ENCODE assay signal across 20 cellular contexts in the genomic region with DNA sequence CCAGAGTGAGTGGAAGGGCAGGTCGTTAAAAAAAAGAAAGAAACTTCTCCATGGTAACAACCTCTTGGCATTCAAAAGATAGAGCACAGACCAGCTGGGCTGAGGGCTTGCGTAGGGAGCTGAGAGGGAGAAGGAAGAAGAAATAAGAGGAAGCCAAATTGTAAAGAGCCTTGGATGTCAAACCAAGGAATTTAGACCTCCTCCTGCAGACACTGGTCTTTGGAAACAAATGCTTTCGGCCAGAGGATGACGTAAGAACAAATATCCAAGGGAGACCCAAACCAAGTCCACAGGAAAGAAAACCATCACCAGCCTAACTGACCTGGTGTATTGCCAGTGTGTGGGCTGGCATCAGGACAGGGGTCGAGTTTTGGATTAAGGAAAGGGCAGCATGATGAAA.
DNase-seq lines count a peak whose midpoint lies in the region; ATAC-seq and TF ChIP-seq lines count a peak whose summit lies in the region.
"Had no signal": no experiment of that assay in that cellular context is flagged by ENCODE, and none has a peak within 500 bp of the region (broad histone marks: within the 10 kb centered on the region; RNA-seq: fewer than 3 reads in every experiment).

No MANE protein-coding gene starts in this region.

- no peaks in the 10 kb centered on the region for H3K9me3 ChIP-seq in endodermal cell (ENCODE audit: control insufficient read depth, low read length)
- H3K9me3 ChIP-seq: suprapubic skin had no signal

- H3K4me1 Mint-ChIP-seq in endodermal cell = peaks cover 13% of the 10 kb centered on the region
- H3K4me1 Mint-ChIP-seq in mesothelial cell of epicardium = peaks cover 49% of the 10 kb centered on the region
- no peaks in the 10 kb centered on the region for H3K4me1 Mint-ChIP-seq in natural killer cell
- H3K4me1 Mint-ChIP-seq: activated B cell treated with CpG ODN at 0.5 μM for 24 hours had no signal

- H3K27ac ChIP-seq in HL-60 (replicated peaks) (peak overlapping the region; percentile 52), endodermal cell (ENCODE audit: low read depth, low read length) (peak overlapping the region; percentile 55)
- H3K27ac ChIP-seq: suprapubic skin had no signal

- H3K36me3 Mint-ChIP-seq in endodermal cell (ENCODE audit: low read depth) (no peaks in the 10 kb centered on the region), mesothelial cell of epicardium (no peaks in the 10 kb centered on the region), natural killer cell (no peaks in the 10 kb centered on the region)

- no peak overlapping the region for H3K9ac ChIP-seq in endodermal cell (ENCODE audit: extremely low read depth, low read length, poor library complexity, severe bottlenecking)

- TF ChIP-seq CTCF in HL-60 (IDR thresholded peaks at IDR 0.05; ENCODE audit: insufficient read depth, low read length) (no peak), endodermal cell (conservative IDR thresholded peaks at IDR 0.05) (no peak), mesothelial cell of epicardium (IDR thresholded peaks at IDR 0.05; ENCODE audit: unreplicated experiment) (no peak), natural killer cell (IDR thresholded peaks at IDR 0.05) (no peak)

- DNase-seq in HL-60 (ENCODE audit: low read depth in 1 of 2, low spot score in 1 of 2) (peak in 1 of 2 experiments; percentile 67), NCI-H69 (lab: John Stamatoyannopoulos, UW) (peak; percentile 6), endodermal cell (no peak), mesothelial cell of epicardium (ENCODE audit: low spot score in 2 of 2, unreplicated experiment in 2 of 2) (no peak), natural killer cell (no peak), NCI-H524 (lab: John Stamatoyannopoulos, UW) (no peak), NCI-H2227 (lab: John Stamatoyannopoulos, UW; ENCODE audit: unreplicated experiment) (no peak), NCI-H2029 treated with DMSO at 0.1 percent for 48 hours (lab: John Stamatoyannopoulos, UW) (no peak)
- DNase-seq: activated B cell treated with CpG ODN at 0.5 μM for 24 hours; activated effector memory CD4-positive, alpha-beta T cell treated with anti-CD3 and anti-CD28 coated beads, Interleukin-2, amount 50 U/mL, for 16 hours; Calu3; foreskin fibroblast; KG1; mammary epithelial cell; NCI-H1694; nephron progenitor cell; SHP77; stimulated activated CD4-positive, alpha-beta T cell treated with anti-CD3 and anti-CD28 coated beads, Interleukin-2, amount 100 ng/mL, for 48 hours had no signal

- H3K27ac Mint-ChIP-seq in endodermal cell (no peak overlapping the region), mesothelial cell of epicardium (peak overlapping the region; percentile 51), natural killer cell (no peak overlapping the region)
- H3K27ac Mint-ChIP-seq: activated B cell treated with CpG ODN at 0.5 μM for 24 hours; T-helper 1 cell treated with Interleukin-12 subunit alpha and Interleukin-12 subunit beta and Interleukin-4 antibody, amounts not matched to agents 30 μg/mL and 1 μg/mL, for 36 hours had no signal

- H3K4me1 ChIP-seq in endodermal cell (ENCODE audit: control insufficient read depth, insufficient read depth, low read length) = no peaks in the 10 kb centered on the region

- H3K9me3 Mint-ChIP-seq in endodermal cell (no peaks in the 10 kb centered on the region), mesothelial cell of epicardium (peaks cover 6% of the 10 kb centered on the region), natural killer cell (no peaks in the 10 kb centered on the region)
- H3K9me3 Mint-ChIP-seq: nephron progenitor cell; T-helper 1 cell treated with Interleukin-12 subunit alpha and Interleukin-12 subunit beta and Interleukin-4 antibody, amounts not matched to agents 30 μg/mL and 1 μg/mL, for 36 hours had no signal

- no peak overlapping the region for H3K4me3 ChIP-seq in HL-60 (replicated peaks; ENCODE audit: insufficient read depth, low read length)
- H3K4me3 ChIP-seq in endodermal cell (ENCODE audit: low read length) = no peak overlapping the region
- H3K4me3 ChIP-seq: suprapubic skin had no signal

- no peak for ATAC-seq in natural killer cell

- 55 to 74% methylated on average over 2 to 5 of the region's 5 CpGs for WGBS in endodermal cell (ENCODE audit: insufficient coverage in 1 of 2, insufficient read length in 1 of 2), 2 experiments

- H3K36me3 ChIP-seq in endodermal cell (ENCODE audit: control insufficient read depth, insufficient read depth, low read length) = no peaks in the 10 kb centered on the region
- H3K36me3 ChIP-seq: suprapubic skin had no signal

- no peaks in the 10 kb centered on the region for H3K27me3 ChIP-seq in HL-60 (ENCODE audit: insufficient read depth, poor library complexity, severe bottlenecking)
- no peaks in the 10 kb centered on the region for H3K27me3 ChIP-seq in endodermal cell (ENCODE audit: control insufficient read depth, insufficient read depth, low read length, poor library complexity, severe bottlenecking)
- H3K27me3 ChIP-seq: suprapubic skin had no signal

- H3K27me3 Mint-ChIP-seq in endodermal cell (ENCODE audit: insufficient read depth) (peaks cover 2% of the 10 kb centered on the region), mesothelial cell of epicardium (ENCODE audit: low read depth) (no peaks in the 10 kb centered on the region), natural killer cell (ENCODE audit: low read depth in 2 of 2) (peaks cover 5 to 7% of the 10 kb centered on the region in 2 donors)

- intact Hi-C loops in natural killer cell (cut with micrococcal nuclease) = no loop called here

- H3K4me3 Mint-ChIP-seq in endodermal cell (no peak overlapping the region), mesothelial cell of epicardium (no peak overlapping the region), natural killer cell (no peak overlapping the region)
- H3K4me3 Mint-ChIP-seq: activated B cell treated with CpG ODN at 0.5 μM for 24 hours; nephron progenitor cell; T-helper 1 cell treated with Interleukin-12 subunit alpha and Interleukin-12 subunit beta and Interleukin-4 antibody, amounts not matched to agents 30 μg/mL and 1 μg/mL, for 36 hours had no signal
